10 cellular contexts compared by ENCODE assay signal in the genomic region with DNA sequence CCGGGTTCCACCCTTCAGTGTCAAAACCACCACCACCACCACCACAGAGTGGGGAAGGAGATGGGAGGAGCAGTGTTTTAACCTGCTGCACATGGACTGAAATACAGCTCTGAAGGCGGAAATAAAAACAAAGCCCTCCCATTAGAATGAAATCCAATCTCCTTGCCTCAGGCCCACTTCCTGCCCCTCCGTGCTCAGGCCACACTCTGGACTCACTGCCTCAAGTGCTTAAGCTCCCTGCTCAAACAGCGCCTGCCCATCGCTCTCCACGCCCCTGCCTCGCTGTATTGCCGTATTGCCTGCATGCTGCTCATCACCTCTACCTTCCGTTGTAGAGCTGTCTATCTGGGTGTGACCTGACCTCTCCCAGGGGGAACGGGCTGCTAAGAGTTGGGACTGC. TPM values are rescaled to one million over a fixed set of nuclear protein-coding genes. Genes with fewer than 3 reads are reported as not detected.
DNase-seq lines count a peak whose midpoint lies in the region; ATAC-seq, FAIRE-seq and TF ChIP-seq lines count a peak whose summit lies in the region.
"Had no signal": no experiment of that assay in that cellular context is flagged by ENCODE, and none has a peak within 500 bp of the region (broad histone marks: within the 10 kb centered on the region; RNA-seq: fewer than 3 reads in every experiment).

No MANE protein-coding gene starts in this region.

- H3K27me3 Mint-ChIP-seq in astrocyte (ENCODE audit: low read depth, unreplicated experiment) = no peaks in the 10 kb centered on the region

- DNase-seq in NCI-H1417 (lab: John Stamatoyannopoulos, UW) (peak; percentile 20 to 72 (median 32)), NCI-H1417 treated with DMSO at 0.1 percent for 48 hours (lab: John Stamatoyannopoulos, UW) (no peak), astrocyte (ENCODE audit: low read depth) (no peak), gastrocnemius medialis (no peak), D721Med (ENCODE audit: insufficient read length, low spot score) (no peak), SKM-1 treated with dmso at 0.1 percent for 144 hours (lab: John Stamatoyannopoulos, UW; ENCODE audit: unreplicated experiment) (no peak)
- DNase-seq in stimulated activated CD4-positive, alpha-beta T cell treated with anti-CD3 and anti-CD28 coated beads, Interleukin-4, amount 100 ng/mL, for 1 hour = no peak
- DNase-seq: DMS 273 treated with DMSO at 0.1 percent for 48 hours had no signal

- no peak overlapping the region for H3K4me2 ChIP-seq in astrocyte (ENCODE audit: low read length)

- H3K4me3 Mint-ChIP-seq in astrocyte (ENCODE audit: unreplicated experiment) = no peak overlapping the region

- H3K4me1 Mint-ChIP-seq in astrocyte (ENCODE audit: low read depth, unreplicated experiment) = peaks cover 14% of the 10 kb centered on the region

- peaks cover 10% of the 10 kb centered on the region for H3K36me3 Mint-ChIP-seq in astrocyte (ENCODE audit: low read depth, unreplicated experiment)

- H3K27ac Mint-ChIP-seq in astrocyte (ENCODE audit: unreplicated experiment) = peak overlapping the region; percentile 34

- no peak for FAIRE-seq in astrocyte (lab: Jason Lieb, UNC)
- FAIRE-seq in D721Med (lab: Jason Lieb, UNC) = no peak

- ATAC-seq in HG03354 (IDR thresholded peaks at IDR 0.05; ENCODE audit: poor library complexity, severe bottlenecking, unreplicated experiment) (peak; percentile 42), gastrocnemius medialis (no peak)

- no peaks in the 10 kb centered on the region for H4K20me1 ChIP-seq in astrocyte (ENCODE audit: insufficient read depth, low read length)

- no peak for TF ChIP-seq POLR2A in gastrocnemius medialis (IDR thresholded peaks at IDR 0.05)

- H3K9me3 Mint-ChIP-seq in astrocyte (ENCODE audit: unreplicated experiment) = no peaks in the 10 kb centered on the region

- no peaks in the 10 kb centered on the region for H3K79me2 ChIP-seq in astrocyte (ENCODE audit: insufficient read depth, low read length)

- no peak overlapping the region for H3K4me3 ChIP-seq in astrocyte (ENCODE audit: insufficient read depth, low read depth, low read length)
- no peak overlapping the region for H3K4me3 ChIP-seq in gastrocnemius medialis

- H3K9me3 ChIP-seq in astrocyte (ENCODE audit: insufficient read depth, low read depth, low read length) = no peaks in the 10 kb centered on the region
- no peaks in the 10 kb centered on the region for H3K9me3 ChIP-seq in gastrocnemius medialis

- no peaks in the 10 kb centered on the region for H3K36me3 ChIP-seq in astrocyte (ENCODE audit: insufficient read depth, low read length)
- no peaks in the 10 kb centered on the region for H3K36me3 ChIP-seq in gastrocnemius medialis

- in situ Hi-C loops in gastrocnemius medialis (cut with MboI; ENCODE audit: low sequenced_read_pairs in 4 of 4) = no loop called here

- TF ChIP-seq CTCF in astrocyte (IDR thresholded peaks at IDR 0.05; ENCODE audit: insufficient read depth, low read depth, low read length) = no peak
- TF ChIP-seq CTCF in gastrocnemius medialis (IDR thresholded peaks at IDR 0.05 in 4 of 5, conservative IDR thresholded peaks at IDR 0.05 in 1 of 5) = no peak
- TF ChIP-seq CTCF in D721Med (IDR thresholded peaks at IDR 0.05; ENCODE audit: insufficient read depth, missing control alignments) = no peak

- intact Hi-C loops in gastrocnemius medialis (cut with DNase I; ENCODE audit: low total_unique reads) = loop anchor here (10.0 kb wide), 1 partner anchor 159 kb away; no protein-coding TSS in a partner anchor

- no peak overlapping the region for H3K27ac ChIP-seq in astrocyte (ENCODE audit: low read depth, low read length)
- H3K27ac ChIP-seq in gastrocnemius medialis = peak overlapping the region; percentile 67 to 88 (median 82)
- H3K27ac ChIP-seq: 22Rv1 had no signal

- H3K27me3 ChIP-seq in astrocyte (ENCODE audit: insufficient read depth, low read length) (no peaks in the 10 kb centered on the region), gastrocnemius medialis (no peaks in the 10 kb centered on the region)

- no peaks in the 10 kb centered on the region for H3K4me1 ChIP-seq in astrocyte (ENCODE audit: insufficient read depth, low read length)
- peaks cover 24 to 46% of the 10 kb centered on the region in 2 donors for H3K4me1 ChIP-seq in gastrocnemius medialis

- no peak overlapping the region for H3K9ac ChIP-seq in astrocyte (ENCODE audit: low read length)

- no peak overlapping the region for H2AFZ ChIP-seq in astrocyte (ENCODE audit: low read depth, low read length)

RNA-seq across cellular contexts. Expression of a gene that starts 31.5 kb away (rescaled TPM):
- total RNA-seq in astrocyte = 0.82 and 0.94 TPM in 2 replicates
- 1,000 to 10,000 TPM; 6,824 to 7,704 (median 7,108) TPM for total RNA-seq in gastrocnemius medialis

Comparison
In these comparisons a context has a peak if more than half of its experiments do, and no peak if none do; other contexts are left out.
1. DNase-seq: peak in NCI-H1417 (3 of 3); none in NCI-H1417 treated with DMSO at 0.1 percent for 48 hours (single experiment), astrocyte (single experiment), gastrocnemius medialis (0 of 2), D721Med (single experiment), SKM-1 treated with dmso at 0.1 percent for 144 hours (single experiment) and stimulated activated CD4-positive, alpha-beta T cell treated with anti-CD3 and anti-CD28 coated beads, Interleukin-4, amount 100 ng/mL, for 1 hour (single experiment).
2. RNA of a gene that starts 31.5 kb away (total RNA-seq): 6,824 to 7,704 TPM in gastrocnemius medialis; 0.82 to 0.94 TPM in astrocyte; every median in the first group is over 1,000 times any median in the second.